8 cellular contexts compared by ENCODE assay signal in the genomic region with DNA sequence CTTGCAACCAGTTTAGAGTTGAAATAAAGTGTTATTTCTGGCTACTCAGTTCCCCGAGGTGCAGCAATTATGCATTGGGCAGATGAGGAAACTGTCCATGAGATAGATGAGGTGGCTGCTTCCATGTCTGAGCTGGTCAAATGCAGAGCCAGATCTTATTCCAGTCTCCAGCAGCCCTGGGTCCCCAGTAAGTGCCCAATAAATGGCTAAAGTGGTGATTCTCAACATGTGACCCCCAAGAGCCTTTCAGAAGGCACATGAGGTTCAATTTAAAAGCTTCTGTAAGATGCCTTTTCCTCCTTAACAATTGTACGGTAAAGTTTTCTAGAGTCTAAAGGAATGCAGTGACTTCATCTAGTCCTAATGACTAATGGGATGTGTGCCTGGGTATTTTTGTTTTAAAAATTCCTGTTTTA. TPM values are rescaled to one million over a fixed set of nuclear protein-coding genes. Genes with fewer than 3 reads are reported as not detected.
DNase-seq lines count a peak whose midpoint lies in the region; ATAC-seq, FAIRE-seq and TF ChIP-seq lines count a peak whose summit lies in the region.

No MANE protein-coding gene starts in this region.

- H3K9ac ChIP-seq in trophoblast cell (ENCODE audit: low read length) = no peak overlapping the region

- no peak overlapping the region for H3K4ac ChIP-seq in trophoblast cell (ENCODE audit: low read depth, low read length)

- H3K18ac ChIP-seq in trophoblast cell (ENCODE audit: low read length) = peak overlapping the region; percentile 43

- H3K27ac ChIP-seq in trophoblast cell (ENCODE audit: low read depth, low read length) = peak overlapping the region; percentile 88

- H3K79me2 ChIP-seq in trophoblast cell (ENCODE audit: control insufficient read depth, insufficient read depth, low read length, poor library complexity) = no peaks in the 10 kb centered on the region

- peak overlapping the region; percentile 19 for H2BK12ac ChIP-seq in trophoblast cell (ENCODE audit: low read length)

- no CpG with 5 or more reads among the region's 2 CpGs for WGBS in trophoblast cell (ENCODE audit: extremely low coverage, insufficient coverage, insufficient read length)

- H3K9me3 ChIP-seq in trophoblast cell (ENCODE audit: insufficient read depth, low read depth, low read length) = no peaks in the 10 kb centered on the region

- no peak overlapping the region for H4K91ac ChIP-seq in trophoblast cell (ENCODE audit: low read depth, low read length)

- TF ChIP-seq CTCF in bronchial epithelial cell (IDR thresholded peaks at IDR 0.05; ENCODE audit: insufficient read depth, low read length, severe bottlenecking) = no peak

- no peak overlapping the region for H3K14ac ChIP-seq in trophoblast cell (ENCODE audit: low read length)

- ATAC-seq in GM18861 (IDR thresholded peaks at IDR 0.05; ENCODE audit: unreplicated experiment) = peak; percentile 3
- peak; percentile 21 for ATAC-seq in HG03095 (IDR thresholded peaks at IDR 0.05; ENCODE audit: unreplicated experiment)

- no peak overlapping the region for H4K8ac ChIP-seq in trophoblast cell (ENCODE audit: low read depth, low read length)

- no peak overlapping the region for H4K12ac ChIP-seq in trophoblast cell (ENCODE audit: low read depth, low read length)

- H2BK5ac ChIP-seq in trophoblast cell (ENCODE audit: low read depth, low read length, poor library complexity) = peak overlapping the region; percentile 59

- peaks cover 12% of the 10 kb centered on the region for H3K79me1 ChIP-seq in trophoblast cell (ENCODE audit: low read length)

- H3K27me3 ChIP-seq in bronchial epithelial cell (ENCODE audit: control insufficient read depth, insufficient read depth, low read length) (no peaks in the 10 kb centered on the region), trophoblast cell (ENCODE audit: insufficient read depth, low read length) (no peaks in the 10 kb centered on the region)

- H2BK120ac ChIP-seq in trophoblast cell (ENCODE audit: insufficient read depth, low read length, poor library complexity) = peak overlapping the region; percentile 62

- H3K36me3 ChIP-seq in bronchial epithelial cell (ENCODE audit: control insufficient read depth, insufficient read depth, low read length) = no peaks in the 10 kb centered on the region
- peaks cover 5 to 13% of the 10 kb centered on the region in 2 experiments for H3K36me3 ChIP-seq in trophoblast cell (ENCODE audit: control insufficient read depth in 1 of 2, insufficient read depth in 2 of 2, low read length in 2 of 2)

- H3K4me3 ChIP-seq in bronchial epithelial cell (ENCODE audit: low read depth, low read length) (no peak overlapping the region), trophoblast cell (ENCODE audit: low read depth, low read length) (no peak overlapping the region)

- no peak overlapping the region for H2AK5ac ChIP-seq in trophoblast cell (ENCODE audit: low read length)

- H2AFZ ChIP-seq in trophoblast cell (ENCODE audit: insufficient read depth, low read length, poor library complexity) = no peak overlapping the region

- FAIRE-seq in bronchial epithelial cell (lab: Jason Lieb, UNC) = no peak
- no peak for FAIRE-seq in HTR-8/SVneo (lab: Jason Lieb, UNC)

- no peak overlapping the region for H3K23ac ChIP-seq in trophoblast cell (ENCODE audit: low read length)

- peak; percentile 76 for DNase-seq in bronchial epithelial cell (ENCODE audit: low read depth)
- DNase-seq in trophoblast cell = peak in 1 of 2 donors; percentile 62
- DNase-seq in HTR-8/SVneo (ENCODE audit: insufficient read length, low spot score) = no peak
- no peak for DNase-seq in activated T-cell treated with anti-CD3 and anti-CD28 coated beads, Interleukin-2, amount 50 U/mL, for 48 hours
- DNase-seq in SIG-M5 treated with dmso at 0.1 percent for 504 hours (lab: John Stamatoyannopoulos, UW; ENCODE audit: unreplicated experiment) = no peak
- no peak for DNase-seq in ecto neural progenitor cell (ENCODE audit: low spot score)

- H3K4me1 ChIP-seq in trophoblast cell (ENCODE audit: control insufficient read depth in 1 of 2, insufficient read depth in 2 of 2, low read length in 2 of 2) = peaks cover 14 to 16% of the 10 kb centered on the region in 2 experiments

- H3K4me2 ChIP-seq in trophoblast cell (ENCODE audit: low read length) = peak overlapping the region; percentile 45

RNA-seq across cellular contexts. Expression of gene ATOX1, which starts 17.5 kb away (rescaled TPM):
- total RNA-seq in bronchial epithelial cell = 26.9 and 61.4 TPM in 2 replicates
- 225 and 237 TPM in 2 replicates for polyA plus RNA-seq in trophoblast cell (2013)

RNA-seq across cellular contexts. Expression of gene G3BP1, which starts 30.8 kb away (rescaled TPM):
- 178 and 242 TPM in 2 replicates for total RNA-seq in bronchial epithelial cell
- 86.3 and 87.7 TPM in 2 replicates for polyA plus RNA-seq in trophoblast cell (2013)

RNA-seq across cellular contexts. Expression of gene SPARC, which starts 54.3 kb away (rescaled TPM):
- total RNA-seq in bronchial epithelial cell = 10.5 and 22.6 TPM in 2 replicates
- polyA plus RNA-seq in trophoblast cell (2013) = 1,673 and 1,689 TPM in 2 replicates
